In genomic region chr14:70152081-70152480, GRCh38 we compare ENCODE assay signal across 8 cellular contexts. TPM values are rescaled to one million over a fixed set of nuclear protein-coding genes. Genes with fewer than 3 reads are reported as not detected.
"Had no signal": no experiment of that assay in that cellular context is flagged by ENCODE, and none has a peak within 500 bp of the region (broad histone marks: within the 10 kb centered on the region; RNA-seq: fewer than 3 reads in every experiment).

No MANE protein-coding gene starts in this region.

- H3K4me3 Mint-ChIP-seq: GM23338, HFFc6 had no signal

- H3K4me3 ChIP-seq: GM23338, HAP-1, K562 had no signal

- H2AFZ ChIP-seq: GM23338 had no signal

- DNase-seq: HFFc6, IMR-90, KG1 had no signal

- H3K4me2 ChIP-seq: GM23338 had no signal

- ATAC-seq: HCT116, K562 had no signal

- H3K9me3 ChIP-seq: HAP-1 had no signal

- H3K27ac Mint-ChIP-seq: GM23338, HFFc6 had no signal

- H3K4me1 ChIP-seq: HAP-1 had no signal

- H3K9me3 Mint-ChIP-seq: GM23338 had no signal

- H3K4me1 Mint-ChIP-seq: GM23338 had no signal

- H3K36me3 ChIP-seq: HAP-1 had no signal

RNA-seq across cellular contexts. Expression of gene SLC8A3, which starts 36.7 kb away (rescaled TPM):
- total RNA-seq: HFFc6, HT-29, K562 had no signal
